In genomic region chr4:6878451-6879059, GRCh38 we compare ENCODE assay signal across 20 cellular contexts. TPM values are rescaled to one million over a fixed set of nuclear protein-coding genes. Genes with fewer than 3 reads are reported as not detected.
A peak's percentile ranks its signal among the peaks of the same experiment; 100 is the strongest.
DNase-seq lines count a peak whose midpoint lies in the region; ATAC-seq and TF ChIP-seq lines count a peak whose summit lies in the region.
"Had no signal": no experiment of that assay in that cellular context is flagged by ENCODE, and none has a peak within 500 bp of the region (broad histone marks: within the 10 kb centered on the region; RNA-seq: fewer than 3 reads in every experiment).

No MANE protein-coding gene starts in this region.

- H3K27me3 ChIP-seq in subcutaneous abdominal adipose tissue (ENCODE audit: control insufficient read depth in 5 of 5, insufficient read depth in 4 of 5, low read length in 5 of 5): no peaks in the 10 kb centered on the region

- H3K27me3 Mint-ChIP-seq in natural killer cell treated with Interleukin-12 subunit alpha and Interleukin-12 subunit beta and Interleukin-15 and Interleukin-18, amount 100 ng/mL, for 72 hours: no peaks in the 10 kb centered on the region
- no peaks in the 10 kb centered on the region for H3K27me3 Mint-ChIP-seq in natural killer cell (ENCODE audit: low read depth in 2 of 2)
- no peaks in the 10 kb centered on the region for H3K27me3 Mint-ChIP-seq in central memory CD8-positive, alpha-beta T cell
- H3K27me3 Mint-ChIP-seq: CD4-positive, alpha-beta T cell; IgD-negative memory B cell had no signal

- no peak for TF ChIP-seq CTCF in natural killer cell (IDR thresholded peaks at IDR 0.05)

- H3K4me1 Mint-ChIP-seq in natural killer cell treated with Interleukin-12 subunit alpha and Interleukin-12 subunit beta and Interleukin-15 and Interleukin-18, amount 100 ng/mL, for 72 hours (ENCODE audit: low read depth in 2 of 2): peaks cover 8 to 27% of the 10 kb centered on the region in 2 donors
- peaks cover 14 to 23% of the 10 kb centered on the region in 2 donors for H3K4me1 Mint-ChIP-seq in natural killer cell
- H3K4me1 Mint-ChIP-seq in central memory CD8-positive, alpha-beta T cell: peaks cover 18% of the 10 kb centered on the region

- H3K36me3 ChIP-seq in subcutaneous abdominal adipose tissue (ENCODE audit: control insufficient read depth in 5 of 5, insufficient read depth in 5 of 5, low read length in 5 of 5): peaks cover 8 to 91% (median 80%) of the 10 kb centered on the region in 5 donors

- DNase-seq in natural killer cell treated with Interleukin-12 subunit alpha and Interleukin-12 subunit beta and Interleukin-15 and Interleukin-18, amount 100 ng/mL, for 72 hours (ENCODE audit: low spot score): no peak
- no peak for DNase-seq in natural killer cell
- no peak for DNase-seq in central memory CD8-positive, alpha-beta T cell (ENCODE audit: low spot score in 2 of 2)
- peak; percentile 76 for DNase-seq in kidney tubule cell (ENCODE audit: low spot score)
- DNase-seq in posterior vena cava (ENCODE audit: low spot score): no peak
- DNase-seq in OCI-M2 (lab: John Stamatoyannopoulos, UW; ENCODE audit: unreplicated experiment): no peak
- DNase-seq: Calu3; CD4-positive, alpha-beta T cell; DMS53; Kasumi-1; MM.1S; NCI-H1092 treated with DMSO at 0.1 percent for 48 hours; NCI-H2081 treated with DMSO at 0.1 percent for 48 hours; NCI-H510A treated with DMSO at 0.1 percent for 48 hours; NCI-H82; PC-9 had no signal

- H3K27ac ChIP-seq in subcutaneous abdominal adipose tissue (ENCODE audit: low read depth, low read length): peak overlapping the region; percentile 6
- H3K27ac ChIP-seq: HL-60, PC-9 had no signal

- H3K9ac ChIP-seq in subcutaneous abdominal adipose tissue (ENCODE audit: low read length in 5 of 5): no peak overlapping the region

- peak overlapping the region; percentile 45 to 54 for H3K27ac Mint-ChIP-seq in natural killer cell treated with Interleukin-12 subunit alpha and Interleukin-12 subunit beta and Interleukin-15 and Interleukin-18, amount 100 ng/mL, for 72 hours
- H3K27ac Mint-ChIP-seq in natural killer cell: no peak overlapping the region
- H3K27ac Mint-ChIP-seq in central memory CD8-positive, alpha-beta T cell (ENCODE audit: low read depth): peak overlapping the region; percentile 6
- H3K27ac Mint-ChIP-seq: CD4-positive, alpha-beta T cell; IgD-negative memory B cell had no signal

- no peaks in the 10 kb centered on the region for H3K9me3 Mint-ChIP-seq in natural killer cell treated with Interleukin-12 subunit alpha and Interleukin-12 subunit beta and Interleukin-15 and Interleukin-18, amount 100 ng/mL, for 72 hours
- no peaks in the 10 kb centered on the region for H3K9me3 Mint-ChIP-seq in natural killer cell
- H3K9me3 Mint-ChIP-seq in central memory CD8-positive, alpha-beta T cell: no peaks in the 10 kb centered on the region
- H3K9me3 Mint-ChIP-seq: CD4-positive, alpha-beta T cell; IgD-negative memory B cell had no signal

- ATAC-seq in natural killer cell treated with Interleukin-12 subunit alpha and Interleukin-12 subunit beta and Interleukin-15 and Interleukin-18, amount 100 ng/mL, for 72 hours: no peak
- ATAC-seq in natural killer cell: no peak
- ATAC-seq in central memory CD8-positive, alpha-beta T cell (replicated peaks; ENCODE audit: extremely low read depth, poor library complexity, severe bottlenecking): no peak

- peaks cover 26% of the 10 kb centered on the region for H3K36me3 Mint-ChIP-seq in natural killer cell treated with Interleukin-12 subunit alpha and Interleukin-12 subunit beta and Interleukin-15 and Interleukin-18, amount 100 ng/mL, for 72 hours
- peaks cover 32% of the 10 kb centered on the region for H3K36me3 Mint-ChIP-seq in natural killer cell
- peaks cover 30% of the 10 kb centered on the region for H3K36me3 Mint-ChIP-seq in central memory CD8-positive, alpha-beta T cell (ENCODE audit: insufficient read depth)

- peaks cover 3 to 40% (median 35%) of the 10 kb centered on the region in 5 donors for H3K4me1 ChIP-seq in subcutaneous abdominal adipose tissue (ENCODE audit: control insufficient read depth in 5 of 5, insufficient read depth in 5 of 5, low read length in 5 of 5)
- H3K4me1 ChIP-seq: HAP-1 had no signal

- H3K4me3 ChIP-seq in subcutaneous abdominal adipose tissue (ENCODE audit: low read depth in 1 of 5, low read length in 5 of 5): no peak overlapping the region
- H3K4me3 ChIP-seq: HAP-1, PC-9 had no signal

- H3K4me3 Mint-ChIP-seq in natural killer cell treated with Interleukin-12 subunit alpha and Interleukin-12 subunit beta and Interleukin-15 and Interleukin-18, amount 100 ng/mL, for 72 hours: no peak overlapping the region
- no peak overlapping the region for H3K4me3 Mint-ChIP-seq in natural killer cell
- H3K4me3 Mint-ChIP-seq in central memory CD8-positive, alpha-beta T cell: no peak overlapping the region
- H3K4me3 Mint-ChIP-seq: CD4-positive, alpha-beta T cell had no signal

- intact Hi-C loops in natural killer cell (cut with micrococcal nuclease): no loop called here
- intact Hi-C loops in posterior vena cava (cut with DNase I): no loop called here

- H3K9me3 ChIP-seq in subcutaneous abdominal adipose tissue (ENCODE audit: control insufficient read depth in 5 of 5, low read length in 5 of 5): no peaks in the 10 kb centered on the region
- H3K9me3 ChIP-seq: HAP-1 had no signal

RNA-seq across cellular contexts. Expression of gene TBC1D14, which starts 31.1 kb away (rescaled TPM):
- 10 to 100 TPM; 37.3 to 56.9 TPM for total RNA-seq in natural killer cell treated with Interleukin-12 subunit alpha and Interleukin-12 subunit beta and Interleukin-15 and Interleukin-18, amount 100 ng/mL, for 72 hours
- total RNA-seq in natural killer cell (10 to 100 TPM; 36.0 to 54.7 (median 53.2) TPM), posterior vena cava (10 to 100 TPM; 30.5 to 42.6 TPM)

Comparison
In these comparisons a context has a peak if more than half of its experiments do, and no peak if none do; other contexts are left out.
1. H3K27ac Mint-ChIP-seq: peak in natural killer cell treated with Interleukin-12 subunit alpha and Interleukin-12 subunit beta and Interleukin-15 and Interleukin-18, amount 100 ng/mL, for 72 hours (2 of 2) and central memory CD8-positive, alpha-beta T cell (single experiment); none in natural killer cell (0 of 2).